ENCODE assay signal across 12 cellular contexts in genomic region chr9:134643306-134643705, GRCh38. TPM values are rescaled to one million over a fixed set of nuclear protein-coding genes. Genes with fewer than 3 reads are reported as not detected.
DNase-seq lines count a peak whose midpoint lies in the region; ATAC-seq and TF ChIP-seq lines count a peak whose summit lies in the region.
"Had no signal": no experiment of that assay in that cellular context is flagged by ENCODE, and none has a peak within 500 bp of the region (broad histone marks: within the 10 kb centered on the region; RNA-seq: fewer than 3 reads in every experiment).

No MANE protein-coding gene starts in this region.

- H3K9me1 ChIP-seq in IMR-90 (ENCODE audit: insufficient read depth, low read length), result peaks cover 22% of the 10 kb centered on the region

- no peak for TF ChIP-seq RAD21 in IMR-90 (IDR thresholded peaks at IDR 0.05; ENCODE audit: low read length)

- peak overlapping the region; percentile 91 for H4K91ac ChIP-seq in IMR-90 (ENCODE audit: insufficient read depth, low read depth, low read length)

- H3K4me2 ChIP-seq in IMR-90 (ENCODE audit: low read depth, low read length), result peak overlapping the region; percentile 96

- no peak overlapping the region for H3K27ac Mint-ChIP-seq in endothelial cell (ENCODE audit: unreplicated experiment)
- H3K27ac Mint-ChIP-seq in neural crest cell (ENCODE audit: unreplicated experiment), result no peak overlapping the region
- no peak overlapping the region for H3K27ac Mint-ChIP-seq in immature natural killer cell
- H3K27ac Mint-ChIP-seq: activated naive CD4-positive, alpha-beta T cell treated with anti-CD3 and anti-CD28 coated beads, Interleukin-2, amount 50 U/mL, for 24 hours; CD4-positive, alpha-beta T cell had no signal

- ATAC-seq in IMR-90 (ENCODE audit: low read depth) (no peak), GM19023 (IDR thresholded peaks at IDR 0.05; ENCODE audit: unreplicated experiment) (no peak), HG02884 (IDR thresholded peaks at IDR 0.05; ENCODE audit: unreplicated experiment) (no peak)

- no peak for TF ChIP-seq CTCF in IMR-90 (conservative IDR thresholded peaks at IDR 0.05; ENCODE audit: low read depth, low read length)
- no peak for TF ChIP-seq CTCF in endothelial cell (IDR thresholded peaks at IDR 0.05; ENCODE audit: unreplicated experiment)
- no peak for TF ChIP-seq CTCF in neural crest cell (conservative IDR thresholded peaks at IDR 0.05)

- POLR2A ChIA-PET in IMR-90 (lab: Charles Lee; ENCODE audit: unreplicated experiment), result interaction anchor here (0.6 to 1.0 kb wide), 3 partner anchors 81 to 187 kb away, joined by 3 to 4 read pairs (median 4); no protein-coding TSS in a partner anchor

- no peaks in the 10 kb centered on the region for H3K9me3 Mint-ChIP-seq in endothelial cell (ENCODE audit: unreplicated experiment)
- no peaks in the 10 kb centered on the region for H3K9me3 Mint-ChIP-seq in neural crest cell
- H3K9me3 Mint-ChIP-seq in immature natural killer cell, result no peaks in the 10 kb centered on the region
- H3K9me3 Mint-ChIP-seq: activated naive CD4-positive, alpha-beta T cell treated with anti-CD3 and anti-CD28 coated beads, Interleukin-2, amount 50 U/mL, for 24 hours; CD4-positive, alpha-beta T cell had no signal

- TF ChIP-seq POLR2A in IMR-90 (IDR thresholded peaks at IDR 0.05; ENCODE audit: low read depth, low read length), result no peak; the same call in 1 of the 2 replicates

- H3K4me1 Mint-ChIP-seq in endothelial cell (ENCODE audit: unreplicated experiment) (peaks cover 5% of the 10 kb centered on the region), neural crest cell (peaks cover 24% of the 10 kb centered on the region), immature natural killer cell (peaks cover 0 to 2% of the 10 kb centered on the region in 2 donors)
- H3K4me1 Mint-ChIP-seq: activated naive CD4-positive, alpha-beta T cell treated with anti-CD3 and anti-CD28 coated beads, Interleukin-2, amount 50 U/mL, for 24 hours had no signal

- CTCF ChIA-PET in IMR-90 (lab: Yijun Ruan, JAX), result interaction anchor here (0.7 to 1.0 kb wide), 2 partner anchors 46 to 186 kb away, joined by 3 to 5 read pairs; no protein-coding TSS in a partner anchor

- dilution Hi-C loops in IMR-90 (cut with HindIII; ENCODE audit: low sequenced_read_pairs, unreplicated experiment), result no loop called here

- peak overlapping the region; percentile 95 for H3K56ac ChIP-seq in IMR-90 (ENCODE audit: extremely low read depth, insufficient read depth, low read length)

- peaks cover 7% of the 10 kb centered on the region for H3K27me3 Mint-ChIP-seq in endothelial cell (ENCODE audit: unreplicated experiment)
- peaks cover 19% of the 10 kb centered on the region for H3K27me3 Mint-ChIP-seq in neural crest cell (ENCODE audit: low read depth)
- peaks cover 0 to 8% (median 0%) of the 10 kb centered on the region in 3 donors for H3K27me3 Mint-ChIP-seq in immature natural killer cell (ENCODE audit: low read depth in 3 of 3)

- H4K20me1 ChIP-seq in IMR-90 (ENCODE audit: insufficient read depth, low read length), result peaks cover 52% of the 10 kb centered on the region

- peaks cover 0 to 38% of the 10 kb centered on the region in 2 experiments; a peak in 3 of 4 replicates for H3K79me1 ChIP-seq in IMR-90 (ENCODE audit: low read depth in 1 of 2, low read length in 2 of 2)

- peak overlapping the region; percentile 73 for H3K23ac ChIP-seq in IMR-90 (ENCODE audit: low read depth, low read length)

- H3K36me3 ChIP-seq in ACC112 (ENCODE audit: insufficient read depth, low read length) (peaks cover under 1% of the 10 kb centered on the region; the same call in 1 of the 2 replicates), IMR-90 (ENCODE audit: control insufficient read depth, insufficient read depth, low read length) (peaks cover 26% of the 10 kb centered on the region)

- H3K9ac ChIP-seq in IMR-90 (ENCODE audit: low read depth, low read length), result peak overlapping the region; percentile 83

- WGBS in IMR-90 (ENCODE audit: extremely low coverage in 2 of 2, insufficient read length in 1 of 2), 2 experiments, result no CpG with 5 or more reads among the region's 12 CpGs

- peak overlapping the region; percentile 93 for H3K18ac ChIP-seq in IMR-90 (ENCODE audit: low read depth, low read length)

- intact Hi-C loops in IMR-90 (cut with micrococcal nuclease), result loop anchor here (2.0 to 10.0 kb wide), 5 partner anchors 41 to 479 kb away; partner anchors contain the start of gene RNU6ATAC

- H2AK5ac ChIP-seq in IMR-90 (ENCODE audit: low read depth, low read length), result peak overlapping the region; percentile 98

- peak overlapping the region; percentile 83 for H2BK5ac ChIP-seq in IMR-90 (ENCODE audit: low read depth, low read length, poor library complexity, severe bottlenecking)

- in situ Hi-C loops in IMR-90 (cut with MboI; ENCODE audit: low sequenced_read_pairs), result loop anchor here (5.0 kb wide), 1 partner anchor 191 kb away; no protein-coding TSS in a partner anchor

- peak overlapping the region; percentile 44 for H4K5ac ChIP-seq in IMR-90 (ENCODE audit: low read depth, low read length)

- no peak overlapping the region for H2AFZ ChIP-seq in ACC112 (ENCODE audit: low read length, unreplicated experiment)
- H2AFZ ChIP-seq in IMR-90 (replicated peaks; ENCODE audit: low read length, poor library complexity), result peak overlapping the region; percentile 71

- DNase-seq in IMR-90 (peak; percentile 45), endothelial cell (ENCODE audit: low spot score) (no peak), neural crest cell (ENCODE audit: low read depth, low spot score) (no peak), NOMO-1 treated with DMSO at 0.1 percent for 48 hours (lab: John Stamatoyannopoulos, UW; ENCODE audit: unreplicated experiment) (no peak), immature natural killer cell (no peak)
- DNase-seq: CD4-positive, alpha-beta T cell; NCI-H2081; T-helper 9 cell had no signal

- H3K14ac ChIP-seq in IMR-90 (replicated peaks; ENCODE audit: low read depth, low read length), result peak overlapping the region; percentile 90

- H2AK9ac ChIP-seq in IMR-90 (replicated peaks; ENCODE audit: low read depth, low read length, poor library complexity), result peak overlapping the region; percentile 98

- peak overlapping the region; percentile 29 for H2BK20ac ChIP-seq in IMR-90 (ENCODE audit: low read depth, low read length)

- H3K4ac ChIP-seq in IMR-90 (ENCODE audit: low read depth, low read length), result peak overlapping the region; percentile 95

- H3K27ac ChIP-seq in ACC112 (ENCODE audit: low read depth, low read length) (peak overlapping the region; percentile 74), IMR-90 (ENCODE audit: insufficient read depth, low read length) (peak overlapping the region; percentile 99)

- no peaks in the 10 kb centered on the region for H3K9me3 ChIP-seq in IMR-90 (ENCODE audit: control insufficient read depth, insufficient read depth, low read length)

- H3K36me3 Mint-ChIP-seq in endothelial cell (ENCODE audit: low read depth, unreplicated experiment) (no peaks in the 10 kb centered on the region), neural crest cell (ENCODE audit: low read depth) (no peaks in the 10 kb centered on the region), immature natural killer cell (no peaks in the 10 kb centered on the region)
- H3K36me3 Mint-ChIP-seq: activated naive CD4-positive, alpha-beta T cell treated with anti-CD3 and anti-CD28 coated beads, Interleukin-2, amount 50 U/mL, for 24 hours had no signal

- H3K4me1 ChIP-seq in ACC112 (ENCODE audit: control insufficient read depth, insufficient read depth, low read length, unreplicated experiment) (peaks cover 39% of the 10 kb centered on the region), IMR-90 (ENCODE audit: control insufficient read depth, insufficient read depth, low read length) (peaks cover 31% of the 10 kb centered on the region)

- H2BK15ac ChIP-seq in IMR-90 (ENCODE audit: low read depth, low read length), result peak overlapping the region; percentile 87; the same call in 2 of the 3 replicates

- H2BK120ac ChIP-seq in IMR-90 (ENCODE audit: low read depth, low read length), result peak overlapping the region; percentile 85

- H4K8ac ChIP-seq in IMR-90 (ENCODE audit: low read depth in 2 of 2, low read length in 2 of 2), result peak overlapping the region; percentile 64 to 87; a peak in 3 of 4 replicates

- BruUV-seq in IMR-90 (replicated peaks; lab: Mats Ljungman, UMichigan), result no TSS peak

- H3K4me3 Mint-ChIP-seq in endothelial cell (ENCODE audit: unreplicated experiment), result peak overlapping the region; percentile 62
- H3K4me3 Mint-ChIP-seq in neural crest cell, result peak overlapping the region; percentile 86
- H3K4me3 Mint-ChIP-seq in immature natural killer cell, result no peak overlapping the region
- H3K4me3 Mint-ChIP-seq: activated naive CD4-positive, alpha-beta T cell treated with anti-CD3 and anti-CD28 coated beads, Interleukin-2, amount 50 U/mL, for 24 hours had no signal

- H3K4me3 ChIP-seq in ACC112 (ENCODE audit: low read depth, low read length), result peak overlapping the region; percentile 95
- H3K4me3 ChIP-seq in IMR-90 (ENCODE audit: insufficient read depth, low read depth, low read length), result peak overlapping the region; percentile 84

- peaks cover 59% of the 10 kb centered on the region for H3K79me2 ChIP-seq in ACC112 (ENCODE audit: control insufficient read depth, insufficient read depth, low read length, unreplicated experiment)

- H3K27me3 ChIP-seq in ACC112 (ENCODE audit: insufficient read depth, low read length), result no peaks in the 10 kb centered on the region
- H3K27me3 ChIP-seq in IMR-90 (ENCODE audit: control insufficient read depth, insufficient read depth, low read length), result no peaks in the 10 kb centered on the region

TF ChIP-seq in IMR-90, 13 proteins besides CTCF, POLR2A, EP300 and RAD21:
- TF ChIP-seq NFE2L2 (IDR thresholded peaks at IDR 0.05; ENCODE audit: low read depth, low read length), result no peak
- TF ChIP-seq MXI1 (IDR thresholded peaks at IDR 0.05; ENCODE audit: borderline replicate concordance, low read depth, low read length), result no peak
- peak; percentile 58; the same call in 1 of the 2 replicates for TF ChIP-seq MAZ (IDR thresholded peaks at IDR 0.05; ENCODE audit: borderline replicate concordance, low read depth, low read length)
- TF ChIP-seq CHD1 (IDR thresholded peaks at IDR 0.05; ENCODE audit: low read depth, low read length), result peak; percentile 63; the same call in 1 of the 2 replicates

RNA-seq across cellular contexts. Expression of gene COL5A1, which starts 1.7 kb away (rescaled TPM):
- total RNA-seq in IMR-90 (2012; rRNA removed), result 19.2 and 21.1 TPM in 2 replicates
- 154 and 173 TPM in 2 replicates for polyA plus RNA-seq in IMR-90 (2012; rRNA removed)
- 95.5 and 194 TPM in 2 replicates for polyA plus RNA-seq in IMR-90 (2012; cell fraction: cytosol; rRNA removed)
- 391 and 419 TPM in 2 replicates for polyA plus RNA-seq in IMR-90 (2012; cell fraction: nucleus; rRNA removed; ENCODE audit: low replicate concordance)
- 24.3 TPM for total RNA-seq in endothelial cell (ENCODE audit: unreplicated experiment)
- 18.6 and 19.4 TPM in 2 replicates for total RNA-seq in neural crest cell
- polyA plus RNA-seq in immature natural killer cell, result not detected

Comparison
In these comparisons a context has a peak if more than half of its experiments do, and no peak if none do; other contexts are left out.
1. H3K4me3 Mint-ChIP-seq: peak in endothelial cell (single experiment) and neural crest cell (single experiment); none in immature natural killer cell (0 of 5).